In the genomic region with DNA sequence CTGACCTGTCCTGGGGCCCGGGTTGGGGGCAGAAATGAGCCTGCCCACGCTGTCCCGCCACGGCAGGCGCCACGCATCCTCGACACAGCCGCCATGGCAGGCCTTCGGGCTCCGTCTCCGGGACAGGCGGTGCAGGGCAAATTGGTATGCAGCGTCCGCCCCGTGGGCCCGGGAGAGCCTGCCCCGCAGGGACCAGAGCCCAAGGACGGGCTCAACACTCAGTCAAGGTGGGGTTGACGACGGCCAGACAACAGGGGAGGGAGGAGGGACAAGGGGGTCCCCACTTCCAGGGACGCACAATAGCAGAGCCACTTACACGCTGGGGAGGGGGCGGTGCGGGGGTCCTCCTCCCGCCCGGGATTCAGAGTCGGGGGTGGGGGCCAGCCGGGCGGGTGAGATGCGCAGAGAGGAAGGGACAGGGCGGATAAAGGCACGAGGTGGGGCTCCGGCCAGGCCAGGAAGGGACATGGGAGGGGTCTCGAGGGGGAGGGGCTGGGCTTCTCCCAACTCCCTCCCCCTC, we compare ENCODE assay signal across 8 cellular contexts. TPM values are rescaled to one million over a fixed set of nuclear protein-coding genes. Genes with fewer than 3 reads are reported as not detected.
DNase-seq lines count a peak whose midpoint lies in the region; ATAC-seq and TF ChIP-seq lines count a peak whose summit lies in the region.
"Had no signal": no experiment of that assay in that cellular context is flagged by ENCODE, and none has a peak within 500 bp of the region (broad histone marks: within the 10 kb centered on the region; RNA-seq: fewer than 3 reads in every experiment).

No MANE protein-coding gene starts in this region.

- no peaks in the 10 kb centered on the region for H3K27me3 ChIP-seq in HUES6 (ENCODE audit: control insufficient read depth, insufficient read depth, low read length)
- no peaks in the 10 kb centered on the region for H3K27me3 ChIP-seq in thoracic aorta (replicated peaks; ENCODE audit: insufficient read depth)

- H3K27me3 Mint-ChIP-seq in brain (peaks cover 8% of the 10 kb centered on the region), memory B cell (peaks cover 2% of the 10 kb centered on the region)

- H3K9me3 Mint-ChIP-seq in brain (no peaks in the 10 kb centered on the region), memory B cell (no peaks in the 10 kb centered on the region)

- H3K4me1 Mint-ChIP-seq in brain (peaks cover 56% of the 10 kb centered on the region), memory B cell (peaks cover 22% of the 10 kb centered on the region)

- TF ChIP-seq CTCF in brain (conservative IDR thresholded peaks at IDR 0.05) (no peak), thoracic aorta (IDR thresholded peaks at IDR 0.05) (no peak)

- DNase-seq in memory B cell (ENCODE audit: low spot score in 2 of 2) (peak in 1 of 2 donors; percentile 13), thoracic aorta (ENCODE audit: low spot score) (no peak)
- DNase-seq in stimulated activated CD8-positive, alpha-beta memory T cell treated with anti-CD3 and anti-CD28 coated beads, Interleukin-4, amount 100 ng/mL, for 48 hours = no peak
- DNase-seq in stimulated activated CD4-positive, alpha-beta T cell treated with anti-CD3 and anti-CD28 coated beads, Interleukin-12 subunit alpha, Interleukin-12 subunit beta, amount 100 ng/mL, for 4 hours = no peak
- DNase-seq in activated T-cell treated with anti-CD3 and anti-CD28 coated beads, Interleukin-2, amount 50 U/mL, for 48 hours = no peak
- DNase-seq: SIG-M5 had no signal

- H3K27ac ChIP-seq in HUES6 (ENCODE audit: low read depth, low read length) (no peak overlapping the region), thoracic aorta (no peak overlapping the region)

- H3K36me3 ChIP-seq in HUES6 (ENCODE audit: control insufficient read depth, insufficient read depth, low read length) (peaks cover 7% of the 10 kb centered on the region), thoracic aorta (peaks cover 14% of the 10 kb centered on the region)

- H3K9ac ChIP-seq in HUES6 (ENCODE audit: low read length) = no peak overlapping the region

- peaks cover 14% of the 10 kb centered on the region; the same call in 1 of the 2 replicates for H3K4me1 ChIP-seq in HUES6 (ENCODE audit: control insufficient read depth, insufficient read depth, low read length)
- peaks cover 42 to 60% of the 10 kb centered on the region in 2 donors for H3K4me1 ChIP-seq in thoracic aorta (ENCODE audit: control insufficient read depth in 1 of 2, low read depth in 2 of 2)

- ATAC-seq in memory B cell (ENCODE audit: low read depth) = no peak
- ATAC-seq in thoracic aorta (ENCODE audit: insufficient number of reproducible peaks, low FRiP score, low read depth) = no peak

- peak overlapping the region; percentile 28; the same call in 1 of the 2 replicates for H3K4me3 ChIP-seq in HUES6 (ENCODE audit: low read depth, low read length)
- H3K4me3 ChIP-seq in thoracic aorta = peak overlapping the region; percentile 64

- H3K27ac Mint-ChIP-seq in brain (peak overlapping the region in 1 of 5 experiments; percentile 65), memory B cell (peak overlapping the region; percentile 73)

- peak overlapping the region; percentile 44 to 73 (median 67) for H3K4me3 Mint-ChIP-seq in brain
- peak overlapping the region; percentile 21 for H3K4me3 Mint-ChIP-seq in memory B cell

- H3K36me3 Mint-ChIP-seq in brain (no peaks in the 10 kb centered on the region), memory B cell (peaks cover 9% of the 10 kb centered on the region)

- H3K9me3 ChIP-seq in HUES6 (ENCODE audit: control insufficient read depth, insufficient read depth, low read depth, low read length) = no peaks in the 10 kb centered on the region
- no peaks in the 10 kb centered on the region for H3K9me3 ChIP-seq in thoracic aorta

RNA-seq across cellular contexts. Expression of a gene that starts 1.2 kb away (rescaled TPM):
- polyA plus RNA-seq in brain (ENCODE audit: insufficient read depth, low read depth, low replicate concordance) = 260 TPM
- total RNA-seq in thoracic aorta = under 1 TPM in 1 of 2 donors, not detected in 1; 0.54 TPM

RNA-seq across cellular contexts. Expression of a gene that starts 4.6 kb away (rescaled TPM):
- polyA plus RNA-seq in brain (ENCODE audit: insufficient read depth, low read depth, low replicate concordance) = 56.5 TPM
- total RNA-seq in thoracic aorta = 10 to 100 TPM; 13.3 to 26.1 TPM

RNA-seq across cellular contexts. Expression of a gene that starts 10.1 kb away (rescaled TPM):
- 13.6 TPM for polyA plus RNA-seq in brain (ENCODE audit: insufficient read depth, low read depth, low replicate concordance)
- total RNA-seq in thoracic aorta = not detected

RNA-seq across cellular contexts. Expression of a gene that starts 18.8 kb away (rescaled TPM):
- polyA plus RNA-seq in brain (ENCODE audit: insufficient read depth, low read depth, low replicate concordance) = 51.2 TPM
- 10 to 100 TPM; 51.2 to 77.6 TPM for total RNA-seq in thoracic aorta

RNA-seq across cellular contexts. Expression of a gene that starts 21.0 kb away (rescaled TPM):
- polyA plus RNA-seq in brain (ENCODE audit: insufficient read depth, low read depth, low replicate concordance) = 76.0 TPM
- 10 to 100 TPM; 15.2 to 16.9 TPM for total RNA-seq in thoracic aorta
